In the genomic region with DNA sequence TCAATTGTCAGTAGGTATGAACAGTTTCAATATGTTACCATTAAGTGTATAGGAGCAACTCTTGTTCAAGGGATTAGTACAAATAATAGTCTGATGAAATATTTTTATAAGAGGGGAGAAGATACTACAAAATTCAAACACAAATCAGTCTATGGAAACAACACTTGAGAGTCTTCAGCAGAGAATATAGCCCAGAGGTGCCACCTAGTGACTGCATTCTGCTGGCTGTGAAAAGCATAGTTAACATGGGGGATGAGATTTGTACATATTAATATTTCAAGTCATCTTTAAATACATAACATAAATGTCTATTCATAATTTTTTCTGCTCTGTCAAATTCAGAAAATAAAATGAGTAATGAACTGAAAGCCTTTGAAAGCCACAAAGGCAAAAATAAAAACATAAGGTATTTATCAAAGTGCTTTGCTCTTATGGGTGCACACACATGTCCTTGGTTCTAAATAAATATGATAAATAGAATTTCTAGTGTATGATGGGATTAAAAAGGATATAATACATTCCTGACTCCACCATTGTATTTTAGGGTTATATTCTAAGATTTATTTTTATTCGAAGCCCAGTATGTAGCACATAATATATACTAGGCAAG, we compare ENCODE assay signal across 8 cellular contexts.
DNase-seq lines count a peak whose midpoint lies in the region; ATAC-seq, FAIRE-seq and TF ChIP-seq lines count a peak whose summit lies in the region.

No MANE protein-coding gene starts in this region.

- H2AFZ ChIP-seq in KMS-11 (ENCODE audit: low read depth) = no peak overlapping the region

- no peaks in the 10 kb centered on the region for H4K20me1 ChIP-seq in KMS-11 (ENCODE audit: insufficient read depth)

- no peaks in the 10 kb centered on the region for H3K79me2 ChIP-seq in KMS-11 (ENCODE audit: insufficient read depth, low read depth)

- no peaks in the 10 kb centered on the region for H3K36me3 ChIP-seq in KMS-11 (ENCODE audit: insufficient read depth)

- no peak for ATAC-seq in omental fat pad (ENCODE audit: low FRiP score)
- ATAC-seq in HG02870 (IDR thresholded peaks at IDR 0.05; ENCODE audit: unreplicated experiment) = no peak

- H3K4me2 ChIP-seq in KMS-11 = no peak overlapping the region

- H3K4me1 ChIP-seq in KMS-11 (ENCODE audit: low read depth, poor library complexity, severe bottlenecking) = no peaks in the 10 kb centered on the region

- H3K9ac ChIP-seq in KMS-11 = no peak overlapping the region

- no peak overlapping the region for H3K27ac ChIP-seq in KMS-11

- no peaks in the 10 kb centered on the region for H3K27me3 ChIP-seq in KMS-11 (ENCODE audit: insufficient read depth, low read depth)

- H3K4me3 ChIP-seq in KMS-11 (IDR thresholded peaks at IDR 0.05; ENCODE audit: insufficient read depth, low read depth, low read length) = no peak overlapping the region

- DNase-seq in NOMO-1 (lab: John Stamatoyannopoulos, UW; ENCODE audit: unreplicated experiment in 2 of 2) (peak; percentile 8 to 47), NOMO-1 treated with dmso at 0.1 percent for 144 hours (lab: John Stamatoyannopoulos, UW; ENCODE audit: unreplicated experiment) (no peak), SKM-1 (lab: John Stamatoyannopoulos, UW; ENCODE audit: unreplicated experiment) (peak; percentile 7), frontal cortex (ENCODE audit: low spot score in 2 of 2) (peak in 1 of 2 donors; percentile 18), pulmonary artery endothelial cell (ENCODE audit: low read depth, low spot score) (peak; percentile 10), omental fat pad (ENCODE audit: low spot score) (no peak)

- peak; percentile 70 for FAIRE-seq in frontal cortex (lab: Jason Lieb, UNC)

- TF ChIP-seq CTCF in KMS-11 (conservative IDR thresholded peaks at IDR 0.05; ENCODE audit: low read depth, low read length) (peak; percentile 57), omental fat pad (IDR thresholded peaks at IDR 0.05) (no peak)

Comparison
In these comparisons a context has a peak if more than half of its experiments do, and no peak if none do; other contexts are left out.
1. DNase-seq: peak in NOMO-1 (2 of 2), SKM-1 (single experiment) and pulmonary artery endothelial cell (single experiment); none in NOMO-1 treated with dmso at 0.1 percent for 144 hours (single experiment) and omental fat pad (single experiment).